ENCODE assay signal across 1 cellular context in the genomic region with DNA sequence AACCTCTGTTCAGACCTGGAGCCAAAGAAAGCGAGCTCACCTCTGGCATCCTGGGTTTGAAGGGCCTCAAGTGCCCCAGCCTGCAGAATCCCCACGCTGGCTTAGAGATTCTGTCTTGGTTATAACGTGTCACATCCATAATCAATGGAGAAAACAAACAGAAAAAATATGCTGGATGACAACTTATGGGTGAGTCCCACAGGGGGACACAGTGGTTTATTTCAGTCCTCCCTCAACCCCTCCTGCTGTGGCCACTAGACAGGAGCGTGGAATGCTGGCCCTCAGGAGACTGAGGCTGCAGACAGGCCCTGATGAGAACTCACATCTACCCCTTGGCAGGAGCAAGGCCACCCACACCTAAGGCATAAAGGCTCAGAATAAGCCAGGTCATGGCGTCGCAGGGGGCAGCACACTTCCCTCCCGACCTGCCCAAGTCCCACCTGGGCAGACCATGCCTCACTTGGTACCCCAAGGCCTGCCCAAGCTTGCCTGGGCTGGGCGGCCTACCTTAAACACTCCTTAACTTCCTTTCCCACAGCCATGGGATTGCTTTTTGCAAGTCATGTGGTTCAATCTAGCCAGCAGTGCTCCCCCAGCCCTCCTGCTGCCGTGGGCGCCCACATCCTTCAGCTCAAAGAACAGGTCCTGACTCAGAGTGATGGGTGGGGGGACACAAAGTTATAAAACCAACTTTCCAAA.
TF ChIP-seq lines count a peak whose summit lies in the region.

No MANE protein-coding gene starts in this region.

TF ChIP-seq in HepG2, 621 proteins besides CTCF, POLR2A, EP300 and RAD21 (continued from another document and continues in another):
- TF ChIP-seq, protein P1, sequence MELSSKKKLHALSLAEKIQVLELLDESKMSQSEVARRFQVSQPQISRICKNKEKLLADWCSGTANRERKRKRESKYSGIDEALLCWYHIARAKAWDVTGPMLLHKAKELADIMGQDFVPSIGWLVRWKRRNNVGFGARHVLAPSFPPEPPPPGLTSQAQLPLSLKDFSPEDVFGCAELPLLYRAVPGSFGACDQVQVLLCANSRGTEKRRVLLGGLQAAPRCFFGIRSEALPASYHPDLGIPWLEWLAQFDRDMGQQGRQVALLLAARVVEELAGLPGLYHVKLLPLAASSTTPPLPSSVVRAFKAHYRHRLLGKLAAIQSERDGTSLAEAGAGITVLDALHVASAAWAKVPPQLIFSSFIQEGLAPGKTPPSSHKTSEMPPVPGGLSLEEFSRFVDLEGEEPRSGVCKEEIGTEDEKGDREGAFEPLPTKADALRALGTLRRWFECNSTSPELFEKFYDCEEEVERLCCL (CRISPR knock-in tag; IDR thresholded peaks at IDR 0.05; ENCODE audit: borderline replicate concordance) = no peak
- TF ChIP-seq SOX6 (IDR thresholded peaks at IDR 0.05) = no peak
- 0 out of 2 replicates have a peak, but pooled peaks have one; percentile 11 for TF ChIP-seq SOX6 (CRISPR knock-in tag; IDR thresholded peaks at IDR 0.05)
- TF ChIP-seq, protein P2, sequence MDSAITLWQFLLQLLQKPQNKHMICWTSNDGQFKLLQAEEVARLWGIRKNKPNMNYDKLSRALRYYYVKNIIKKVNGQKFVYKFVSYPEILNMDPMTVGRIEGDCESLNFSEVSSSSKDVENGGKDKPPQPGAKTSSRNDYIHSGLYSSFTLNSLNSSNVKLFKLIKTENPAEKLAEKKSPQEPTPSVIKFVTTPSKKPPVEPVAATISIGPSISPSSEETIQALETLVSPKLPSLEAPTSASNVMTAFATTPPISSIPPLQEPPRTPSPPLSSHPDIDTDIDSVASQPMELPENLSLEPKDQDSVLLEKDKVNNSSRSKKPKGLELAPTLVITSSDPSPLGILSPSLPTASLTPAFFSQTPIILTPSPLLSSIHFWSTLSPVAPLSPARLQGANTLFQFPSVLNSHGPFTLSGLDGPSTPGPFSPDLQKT (CRISPR knock-in tag; IDR thresholded peaks at IDR 0.05; ENCODE audit: borderline replicate concordance) = no peak
- TF ChIP-seq, protein P3, sequence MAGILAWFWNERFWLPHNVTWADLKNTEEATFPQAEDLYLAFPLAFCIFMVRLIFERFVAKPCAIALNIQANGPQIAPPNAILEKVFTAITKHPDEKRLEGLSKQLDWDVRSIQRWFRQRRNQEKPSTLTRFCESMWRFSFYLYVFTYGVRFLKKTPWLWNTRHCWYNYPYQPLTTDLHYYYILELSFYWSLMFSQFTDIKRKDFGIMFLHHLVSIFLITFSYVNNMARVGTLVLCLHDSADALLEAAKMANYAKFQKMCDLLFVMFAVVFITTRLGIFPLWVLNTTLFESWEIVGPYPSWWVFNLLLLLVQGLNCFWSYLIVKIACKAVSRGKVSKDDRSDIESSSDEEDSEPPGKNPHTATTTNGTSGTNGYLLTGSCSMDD (CRISPR knock-in tag; IDR thresholded peaks at IDR 0.05) = no peak
- no peak for TF ChIP-seq AHR (CRISPR knock-in tag; IDR thresholded peaks at IDR 0.05)
- TF ChIP-seq ZNF430 (CRISPR knock-in tag; IDR thresholded peaks at IDR 0.05) = no peak
- TF ChIP-seq, protein P4, sequence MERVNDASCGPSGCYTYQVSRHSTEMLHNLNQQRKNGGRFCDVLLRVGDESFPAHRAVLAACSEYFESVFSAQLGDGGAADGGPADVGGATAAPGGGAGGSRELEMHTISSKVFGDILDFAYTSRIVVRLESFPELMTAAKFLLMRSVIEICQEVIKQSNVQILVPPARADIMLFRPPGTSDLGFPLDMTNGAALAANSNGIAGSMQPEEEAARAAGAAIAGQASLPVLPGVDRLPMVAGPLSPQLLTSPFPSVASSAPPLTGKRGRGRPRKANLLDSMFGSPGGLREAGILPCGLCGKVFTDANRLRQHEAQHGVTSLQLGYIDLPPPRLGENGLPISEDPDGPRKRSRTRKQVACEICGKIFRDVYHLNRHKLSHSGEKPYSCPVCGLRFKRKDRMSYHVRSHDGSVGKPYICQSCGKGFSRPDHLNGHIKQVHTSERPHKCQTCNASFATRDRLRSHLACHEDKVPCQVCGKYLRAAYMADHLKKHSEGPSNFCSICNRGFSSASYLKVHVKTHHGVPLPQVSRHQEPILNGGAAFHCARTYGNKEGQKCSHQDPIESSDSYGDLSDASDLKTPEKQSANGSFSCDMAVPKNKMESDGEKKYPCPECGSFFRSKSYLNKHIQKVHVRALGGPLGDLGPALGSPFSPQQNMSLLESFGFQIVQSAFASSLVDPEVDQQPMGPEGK (CRISPR knock-in tag; IDR thresholded peaks at IDR 0.05) = no peak
- TF ChIP-seq ARNTL (CRISPR knock-in tag; IDR thresholded peaks at IDR 0.05) = no peak
- no peak for TF ChIP-seq ZNF766 (CRISPR knock-in tag; IDR thresholded peaks at IDR 0.05; ENCODE audit: borderline replicate concordance)
- no peak for TF ChIP-seq YY1 (IDR thresholded peaks at IDR 0.05; ENCODE audit: insufficient read depth, insufficient replicate concordance, low read depth, low read length)
- TF ChIP-seq KMT2A (CRISPR knock-in tag; IDR thresholded peaks at IDR 0.05) = no peak
- TF ChIP-seq, protein P5, sequence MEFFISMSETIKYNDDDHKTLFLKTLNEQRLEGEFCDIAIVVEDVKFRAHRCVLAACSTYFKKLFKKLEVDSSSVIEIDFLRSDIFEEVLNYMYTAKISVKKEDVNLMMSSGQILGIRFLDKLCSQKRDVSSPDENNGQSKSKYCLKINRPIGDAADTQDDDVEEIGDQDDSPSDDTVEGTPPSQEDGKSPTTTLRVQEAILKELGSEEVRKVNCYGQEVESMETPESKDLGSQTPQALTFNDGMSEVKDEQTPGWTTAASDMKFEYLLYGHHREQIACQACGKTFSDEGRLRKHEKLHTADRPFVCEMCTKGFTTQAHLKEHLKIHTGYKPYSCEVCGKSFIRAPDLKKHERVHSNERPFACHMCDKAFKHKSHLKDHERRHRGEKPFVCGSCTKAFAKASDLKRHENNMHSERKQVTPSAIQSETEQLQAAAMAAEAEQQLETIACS (CRISPR knock-in tag; IDR thresholded peaks at IDR 0.05) = no peak
- no peak for TF ChIP-seq CBX2 (IDR thresholded peaks at IDR 0.05; ENCODE audit: low read depth, low read length)
- no peak for TF ChIP-seq CBX2 (CRISPR knock-in tag; IDR thresholded peaks at IDR 0.05; ENCODE audit: low read depth)
- TF ChIP-seq PAWR (CRISPR knock-in tag; IDR thresholded peaks at IDR 0.05; ENCODE audit: borderline replicate concordance) = no peak
- TF ChIP-seq HMGA1 (CRISPR knock-in tag; conservative IDR thresholded peaks at IDR 0.05) = no peak
- TF ChIP-seq CBX1 (IDR thresholded peaks at IDR 0.05; ENCODE audit: low read depth) = no peak
- no peak for TF ChIP-seq ZKSCAN8 (CRISPR knock-in tag; IDR thresholded peaks at IDR 0.05; ENCODE audit: borderline replicate concordance)
- TF ChIP-seq FOSL1 (CRISPR knock-in tag; IDR thresholded peaks at IDR 0.05; ENCODE audit: borderline replicate concordance) = no peak
- TF ChIP-seq, protein P6, sequence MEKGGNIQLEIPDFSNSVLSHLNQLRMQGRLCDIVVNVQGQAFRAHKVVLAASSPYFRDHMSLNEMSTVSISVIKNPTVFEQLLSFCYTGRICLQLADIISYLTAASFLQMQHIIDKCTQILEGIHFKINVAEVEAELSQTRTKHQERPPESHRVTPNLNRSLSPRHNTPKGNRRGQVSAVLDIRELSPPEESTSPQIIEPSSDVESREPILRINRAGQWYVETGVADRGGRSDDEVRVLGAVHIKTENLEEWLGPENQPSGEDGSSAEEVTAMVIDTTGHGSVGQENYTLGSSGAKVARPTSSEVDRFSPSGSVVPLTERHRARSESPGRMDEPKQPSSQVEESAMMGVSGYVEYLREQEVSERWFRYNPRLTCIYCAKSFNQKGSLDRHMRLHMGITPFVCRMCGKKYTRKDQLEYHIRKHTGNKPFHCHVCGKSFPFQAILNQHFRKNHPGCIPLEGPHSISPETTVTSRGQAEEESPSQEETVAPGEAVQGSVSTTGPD (CRISPR knock-in tag; IDR thresholded peaks at IDR 0.05) = no peak
- no peak for TF ChIP-seq ZNF180 (CRISPR knock-in tag; IDR thresholded peaks at IDR 0.05; ENCODE audit: borderline replicate concordance, low read depth)
- no peak for TF ChIP-seq FOXJ3 (CRISPR knock-in tag; IDR thresholded peaks at IDR 0.05; ENCODE audit: borderline replicate concordance)
- TF ChIP-seq, protein P7, sequence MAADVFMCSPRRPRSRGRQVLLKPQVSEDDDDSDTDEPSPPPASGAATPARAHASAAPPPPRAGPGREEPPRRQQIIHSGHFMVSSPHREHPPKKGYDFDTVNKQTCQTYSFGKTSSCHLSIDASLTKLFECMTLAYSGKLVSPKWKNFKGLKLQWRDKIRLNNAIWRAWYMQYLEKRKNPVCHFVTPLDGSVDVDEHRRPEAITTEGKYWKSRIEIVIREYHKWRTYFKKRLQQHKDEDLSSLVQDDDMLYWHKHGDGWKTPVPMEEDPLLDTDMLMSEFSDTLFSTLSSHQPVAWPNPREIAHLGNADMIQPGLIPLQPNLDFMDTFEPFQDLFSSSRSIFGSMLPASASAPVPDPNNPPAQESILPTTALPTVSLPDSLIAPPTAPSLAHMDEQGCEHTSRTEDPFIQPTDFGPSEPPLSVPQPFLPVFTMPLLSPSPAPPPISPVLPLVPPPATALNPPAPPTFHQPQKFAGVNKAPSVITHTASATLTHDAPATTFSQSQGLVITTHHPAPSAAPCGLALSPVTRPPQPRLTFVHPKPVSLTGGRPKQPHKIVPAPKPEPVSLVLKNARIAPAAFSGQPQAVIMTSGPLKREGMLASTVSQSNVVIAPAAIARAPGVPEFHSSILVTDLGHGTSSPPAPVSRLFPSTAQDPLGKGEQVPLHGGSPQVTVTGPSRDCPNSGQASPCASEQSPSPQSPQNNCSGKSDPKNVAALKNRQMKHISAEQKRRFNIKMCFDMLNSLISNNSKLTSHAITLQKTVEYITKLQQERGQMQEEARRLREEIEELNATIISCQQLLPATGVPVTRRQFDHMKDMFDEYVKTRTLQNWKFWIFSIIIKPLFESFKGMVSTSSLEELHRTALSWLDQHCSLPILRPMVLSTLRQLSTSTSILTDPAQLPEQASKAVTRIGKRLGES (CRISPR knock-in tag; IDR thresholded peaks at IDR 0.05; ENCODE audit: borderline replicate concordance) = no peak
- no peak for TF ChIP-seq ZNF546 (CRISPR knock-in tag; conservative IDR thresholded peaks at IDR 0.05)
- TF ChIP-seq REL (CRISPR knock-in tag; conservative IDR thresholded peaks at IDR 0.05) = no peak
- TF ChIP-seq, protein P8, sequence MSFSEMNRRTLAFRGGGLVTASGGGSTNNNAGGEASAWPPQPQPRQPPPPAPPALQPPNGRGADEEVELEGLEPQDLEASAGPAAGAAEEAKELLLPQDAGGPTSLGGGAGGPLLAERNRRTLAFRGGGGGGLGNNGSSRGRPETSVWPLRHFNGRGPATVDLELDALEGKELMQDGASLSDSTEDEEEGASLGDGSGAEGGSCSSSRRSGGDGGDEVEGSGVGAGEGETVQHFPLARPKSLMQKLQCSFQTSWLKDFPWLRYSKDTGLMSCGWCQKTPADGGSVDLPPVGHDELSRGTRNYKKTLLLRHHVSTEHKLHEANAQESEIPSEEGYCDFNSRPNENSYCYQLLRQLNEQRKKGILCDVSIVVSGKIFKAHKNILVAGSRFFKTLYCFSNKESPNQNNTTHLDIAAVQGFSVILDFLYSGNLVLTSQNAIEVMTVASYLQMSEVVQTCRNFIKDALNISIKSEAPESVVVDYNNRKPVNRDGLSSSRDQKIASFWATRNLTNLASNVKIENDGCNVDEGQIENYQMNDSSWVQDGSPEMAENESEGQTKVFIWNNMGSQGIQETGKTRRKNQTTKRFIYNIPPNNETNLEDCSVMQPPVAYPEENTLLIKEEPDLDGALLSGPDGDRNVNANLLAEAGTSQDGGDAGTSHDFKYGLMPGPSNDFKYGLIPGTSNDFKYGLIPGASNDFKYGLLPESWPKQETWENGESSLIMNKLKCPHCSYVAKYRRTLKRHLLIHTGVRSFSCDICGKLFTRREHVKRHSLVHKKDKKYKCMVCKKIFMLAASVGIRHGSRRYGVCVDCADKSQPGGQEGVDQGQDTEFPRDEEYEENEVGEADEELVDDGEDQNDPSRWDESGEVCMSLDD (CRISPR knock-in tag; IDR thresholded peaks at IDR 0.05; ENCODE audit: borderline replicate concordance) = no peak
- no peak for TF ChIP-seq HOXA5 (CRISPR knock-in tag; IDR thresholded peaks at IDR 0.05)
- TF ChIP-seq MBD4 (IDR thresholded peaks at IDR 0.05; ENCODE audit: borderline replicate concordance, low read length) = peak; percentile 84; the same call in 1 of the 2 replicates
- TF ChIP-seq ZNF629 (CRISPR knock-in tag; conservative IDR thresholded peaks at IDR 0.05) = no peak
- TF ChIP-seq, protein P9, sequence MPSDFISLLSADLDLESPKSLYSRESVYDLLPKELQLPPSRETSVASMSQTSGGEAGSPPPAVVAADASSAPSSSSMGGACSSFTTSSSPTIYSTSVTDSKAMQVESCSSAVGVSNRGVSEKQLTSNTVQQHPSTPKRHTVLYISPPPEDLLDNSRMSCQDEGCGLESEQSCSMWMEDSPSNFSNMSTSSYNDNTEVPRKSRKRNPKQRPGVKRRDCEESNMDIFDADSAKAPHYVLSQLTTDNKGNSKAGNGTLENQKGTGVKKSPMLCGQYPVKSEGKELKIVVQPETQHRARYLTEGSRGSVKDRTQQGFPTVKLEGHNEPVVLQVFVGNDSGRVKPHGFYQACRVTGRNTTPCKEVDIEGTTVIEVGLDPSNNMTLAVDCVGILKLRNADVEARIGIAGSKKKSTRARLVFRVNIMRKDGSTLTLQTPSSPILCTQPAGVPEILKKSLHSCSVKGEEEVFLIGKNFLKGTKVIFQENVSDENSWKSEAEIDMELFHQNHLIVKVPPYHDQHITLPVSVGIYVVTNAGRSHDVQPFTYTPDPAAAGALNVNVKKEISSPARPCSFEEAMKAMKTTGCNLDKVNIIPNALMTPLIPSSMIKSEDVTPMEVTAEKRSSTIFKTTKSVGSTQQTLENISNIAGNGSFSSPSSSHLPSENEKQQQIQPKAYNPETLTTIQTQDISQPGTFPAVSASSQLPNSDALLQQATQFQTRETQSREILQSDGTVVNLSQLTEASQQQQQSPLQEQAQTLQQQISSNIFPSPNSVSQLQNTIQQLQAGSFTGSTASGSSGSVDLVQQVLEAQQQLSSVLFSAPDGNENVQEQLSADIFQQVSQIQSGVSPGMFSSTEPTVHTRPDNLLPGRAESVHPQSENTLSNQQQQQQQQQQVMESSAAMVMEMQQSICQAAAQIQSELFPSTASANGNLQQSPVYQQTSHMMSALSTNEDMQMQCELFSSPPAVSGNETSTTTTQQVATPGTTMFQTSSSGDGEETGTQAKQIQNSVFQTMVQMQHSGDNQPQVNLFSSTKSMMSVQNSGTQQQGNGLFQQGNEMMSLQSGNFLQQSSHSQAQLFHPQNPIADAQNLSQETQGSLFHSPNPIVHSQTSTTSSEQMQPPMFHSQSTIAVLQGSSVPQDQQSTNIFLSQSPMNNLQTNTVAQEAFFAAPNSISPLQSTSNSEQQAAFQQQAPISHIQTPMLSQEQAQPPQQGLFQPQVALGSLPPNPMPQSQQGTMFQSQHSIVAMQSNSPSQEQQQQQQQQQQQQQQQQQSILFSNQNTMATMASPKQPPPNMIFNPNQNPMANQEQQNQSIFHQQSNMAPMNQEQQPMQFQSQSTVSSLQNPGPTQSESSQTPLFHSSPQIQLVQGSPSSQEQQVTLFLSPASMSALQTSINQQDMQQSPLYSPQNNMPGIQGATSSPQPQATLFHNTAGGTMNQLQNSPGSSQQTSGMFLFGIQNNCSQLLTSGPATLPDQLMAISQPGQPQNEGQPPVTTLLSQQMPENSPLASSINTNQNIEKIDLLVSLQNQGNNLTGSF (CRISPR knock-in tag; IDR thresholded peaks at IDR 0.05) = no peak
- TF ChIP-seq AGO2 (optimal IDR thresholded peaks at IDR 0.05; ENCODE audit: low read depth, low read length) = peak; percentile 95
- TF ChIP-seq, protein P10, sequence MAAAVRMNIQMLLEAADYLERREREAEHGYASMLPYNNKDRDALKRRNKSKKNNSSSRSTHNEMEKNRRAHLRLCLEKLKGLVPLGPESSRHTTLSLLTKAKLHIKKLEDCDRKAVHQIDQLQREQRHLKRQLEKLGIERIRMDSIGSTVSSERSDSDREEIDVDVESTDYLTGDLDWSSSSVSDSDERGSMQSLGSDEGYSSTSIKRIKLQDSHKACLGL (CRISPR knock-in tag; IDR thresholded peaks at IDR 0.05) = 0 out of 2 replicates have a peak, but pooled peaks have one; percentile 54
- TF ChIP-seq ZNF670 (CRISPR knock-in tag; IDR thresholded peaks at IDR 0.05; ENCODE audit: borderline replicate concordance) = no peak
- no peak for TF ChIP-seq CAMTA2 (CRISPR knock-in tag; IDR thresholded peaks at IDR 0.05; ENCODE audit: borderline replicate concordance)
- TF ChIP-seq FIP1L1 (IDR thresholded peaks at IDR 0.05; ENCODE audit: borderline replicate concordance, insufficient read depth, low read depth, low read length) = no peak
